ENCODE assay signal across 8 cellular contexts in the genomic region with DNA sequence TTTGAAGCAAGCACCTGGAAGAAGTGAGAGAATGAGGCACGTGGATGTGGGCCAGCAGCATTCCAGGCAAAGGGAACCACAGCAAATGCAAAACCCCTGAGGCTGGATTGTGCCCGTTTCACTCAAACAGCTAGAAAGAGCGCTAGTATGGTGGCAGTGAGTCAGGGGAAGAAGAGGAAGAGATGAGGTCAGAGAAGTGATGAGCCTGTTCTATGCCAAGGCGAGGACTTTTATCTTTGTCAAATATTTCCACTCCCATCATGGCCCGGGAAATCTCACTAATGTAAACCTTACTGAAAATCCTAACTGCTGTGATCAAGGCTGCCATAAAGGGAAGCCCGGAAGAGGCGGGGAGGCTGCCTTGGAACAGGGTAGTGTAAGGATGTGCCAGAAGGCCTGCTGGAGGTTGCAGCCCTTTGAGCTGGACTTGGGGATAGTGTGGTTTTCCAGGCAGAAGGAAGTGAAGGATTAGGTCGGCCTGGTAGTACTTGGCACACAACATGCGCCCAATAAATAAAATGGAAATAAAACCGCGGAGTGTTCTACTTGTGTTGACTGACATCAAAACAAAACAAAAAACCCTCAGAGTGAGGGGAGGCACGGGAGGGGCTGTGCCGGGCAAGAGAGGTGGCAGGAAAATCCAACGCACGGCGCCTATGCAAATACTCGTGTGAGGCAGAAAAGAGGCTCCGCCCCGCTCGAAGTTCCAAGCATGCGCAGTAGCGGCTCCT. TPM values are rescaled to one million over a fixed set of nuclear protein-coding genes. Genes with fewer than 3 reads are reported as not detected.
DNase-seq lines count a peak whose midpoint lies in the region; ATAC-seq, FAIRE-seq and TF ChIP-seq lines count a peak whose summit lies in the region.

No MANE protein-coding gene starts in this region.

- H3K4me2 ChIP-seq in keratinocyte (ENCODE audit: control insufficient read depth, extremely low read depth, insufficient read depth, low read depth, low read length) = peak overlapping the region; percentile 93

- H3K79me2 ChIP-seq in keratinocyte (ENCODE audit: control insufficient read depth, insufficient read depth, low read length) = peaks cover 37% of the 10 kb centered on the region

- peaks cover 27% of the 10 kb centered on the region for H4K20me1 ChIP-seq in keratinocyte (ENCODE audit: control insufficient read depth, extremely low read depth, insufficient read depth, low read length)

- H2AFZ ChIP-seq in keratinocyte (ENCODE audit: control insufficient read depth, low read length) = no peak overlapping the region

- H3K27me3 ChIP-seq in keratinocyte (ENCODE audit: control insufficient read depth, extremely low read depth, insufficient read depth, low read length) = no peaks in the 10 kb centered on the region

- peak overlapping the region; percentile 81 for H3K9ac ChIP-seq in keratinocyte (ENCODE audit: control insufficient read depth, extremely low read depth, insufficient read depth, low read length)

- peak overlapping the region; percentile 95 for H3K27ac ChIP-seq in keratinocyte (ENCODE audit: control insufficient read depth, insufficient read depth, low read length)

- dilution Hi-C loops in keratinocyte (cut with MboI; ENCODE audit: extremely low pct_ligation_motif_present, low sequenced_read_pairs) = no loop called here

- in situ Hi-C loops in T47D (cut with HindIII; ENCODE audit: low pct_unique_long_range_greater_than_20kb, low sequenced_read_pairs) = no loop called here

- H3K9me3 ChIP-seq in keratinocyte (ENCODE audit: control insufficient read depth, low read depth, low read length) = no peaks in the 10 kb centered on the region

- H3K4me1 ChIP-seq in keratinocyte (ENCODE audit: control insufficient read depth, extremely low read depth, insufficient read depth, low read length) = peaks cover 34% of the 10 kb centered on the region

- peaks cover 32 to 41% of the 10 kb centered on the region in 2 experiments for H3K36me3 ChIP-seq in keratinocyte (ENCODE audit: control insufficient read depth in 2 of 2, extremely low read depth in 1 of 2, insufficient read depth in 2 of 2, low read length in 2 of 2)

- no peaks in the 10 kb centered on the region for H3K9me1 ChIP-seq in keratinocyte (ENCODE audit: control insufficient read depth, extremely low read depth, insufficient read depth, low read length)

- peak overlapping the region in 2 of 3 experiments; percentile 47 for H3K4me3 ChIP-seq in keratinocyte (ENCODE audit: control insufficient read depth in 2 of 3, extremely low read depth in 1 of 3, insufficient read depth in 2 of 3, low read depth in 1 of 3, low read length in 3 of 3)

- peak; percentile 15 to 30 for ATAC-seq in activated CD4-positive, CD25-positive, alpha-beta regulatory T cell treated with anti-CD3 and anti-CD28 coated beads, Interleukin-2, amount 50 U/mL, for 24 hours
- peak; percentile 32 for ATAC-seq in stimulated activated naive CD8-positive, alpha-beta T cell treated with anti-CD3 and anti-CD28 coated beads, Interleukin-15, Interleukin-2, amounts not matched to agents 100 U/mL and 50 U/mL, for 24 hours
- no peak for ATAC-seq in GM21381 (IDR thresholded peaks at IDR 0.05; ENCODE audit: unreplicated experiment)

- DNase-seq in activated CD4-positive, CD25-positive, alpha-beta regulatory T cell (lab: John Stamatoyannopoulos, UW) = no peak
- DNase-seq in RCC 7860 (ENCODE audit: low spot score) (peak; percentile 48), T47D (ENCODE audit: low read depth in 1 of 2, low spot score in 1 of 2) (peak; percentile 17 to 87), keratinocyte (ENCODE audit: low read depth, low spot score) (peak; percentile 82), mucosa of gallbladder (ENCODE audit: low spot score) (no peak)
- peak; percentile 17 for DNase-seq in stimulated activated naive CD8-positive, alpha-beta T cell treated with anti-CD3 and anti-CD28 coated beads, Interleukin-15, Interleukin-2, amounts not matched to agents 100 U/mL and 50 U/mL, for 24 hours

- no peak for TF ChIP-seq CTCF in keratinocyte (optimal IDR thresholded peaks at IDR 0.05 in 1 of 3, IDR thresholded peaks at IDR 0.05 in 1 of 3, conservative IDR thresholded peaks at IDR 0.05 in 1 of 3; ENCODE audit: extremely low read depth in 1 of 3, insufficient read depth in 2 of 3, low read length in 3 of 3)

- FAIRE-seq in RCC 7860 (lab: Jason Lieb, UNC) (peak; percentile 21), keratinocyte (lab: Jason Lieb, UNC) (peak; percentile 90)

RNA-seq across cellular contexts. Expression of a gene that starts 1.2 kb away (rescaled TPM):
- 79.3 to 134 TPM (median 89.5 TPM) in 3 replicates for polyA plus RNA-seq in keratinocyte
- polyA plus RNA-seq in keratinocyte (2011; ENCODE audit: low read depth) = 30.6 TPM
- 84.7 and 114 TPM in 2 replicates for polyA plus RNA-seq in keratinocyte (2011; cell fraction: cytosol; rRNA removed)
- polyA plus RNA-seq in keratinocyte (2011; cell fraction: nucleus; rRNA removed) = 143 and 164 TPM in 2 replicates
- polyA plus RNA-seq in keratinocyte (2012; ENCODE audit: low replicate concordance) = 72.5 and 114 TPM in 2 replicates
- 149 to 317 TPM (median 178 TPM) in 3 replicates for polyA minus RNA-seq in keratinocyte
- polyA minus RNA-seq in keratinocyte (2011; cell fraction: cytosol; rRNA and poly(A)+ RNA removed) = 175 TPM
- 54.2 and 64.8 TPM in 2 replicates for polyA minus RNA-seq in keratinocyte (2011; cell fraction: nucleus; rRNA and poly(A)+ RNA removed)
- 80.9 TPM for total RNA-seq in mucosa of gallbladder

RNA-seq across cellular contexts. Expression of a gene that starts 15.5 kb away (rescaled TPM):
- polyA plus RNA-seq in keratinocyte = 4.2 to 12.0 TPM (median 6.3 TPM) in 3 replicates
- polyA plus RNA-seq in keratinocyte (2011; ENCODE audit: low read depth) = 10.1 TPM
- 3.6 and 4.8 TPM in 2 replicates for polyA plus RNA-seq in keratinocyte (2011; cell fraction: cytosol; rRNA removed)
- 15.2 and 20.6 TPM in 2 replicates for polyA plus RNA-seq in keratinocyte (2011; cell fraction: nucleus; rRNA removed)
- 6.5 and 15.1 TPM in 2 replicates for polyA plus RNA-seq in keratinocyte (2012; ENCODE audit: low replicate concordance)
- polyA minus RNA-seq in keratinocyte = 22.8 to 51.1 TPM (median 23.1 TPM) in 3 replicates
- 13.4 TPM for polyA minus RNA-seq in keratinocyte (2011; cell fraction: cytosol; rRNA and poly(A)+ RNA removed)
- 21.0 and 23.0 TPM in 2 replicates for polyA minus RNA-seq in keratinocyte (2011; cell fraction: nucleus; rRNA and poly(A)+ RNA removed)
- total RNA-seq in mucosa of gallbladder = 59.0 TPM

RNA-seq across cellular contexts. Expression of a gene that starts 23.7 kb away (rescaled TPM):
- 236 to 317 TPM (median 309 TPM) in 3 replicates for polyA plus RNA-seq in keratinocyte
- 56.8 TPM for polyA plus RNA-seq in keratinocyte (2011; ENCODE audit: low read depth)
- polyA plus RNA-seq in keratinocyte (2011; cell fraction: cytosol; rRNA removed) = 220 and 262 TPM in 2 replicates
- polyA plus RNA-seq in keratinocyte (2011; cell fraction: nucleus; rRNA removed) = 485 and 608 TPM in 2 replicates
- 213 and 310 TPM in 2 replicates for polyA plus RNA-seq in keratinocyte (2012; ENCODE audit: low replicate concordance)
- 450 to 793 TPM (median 620 TPM) in 3 replicates for polyA minus RNA-seq in keratinocyte
- 317 TPM for polyA minus RNA-seq in keratinocyte (2011; cell fraction: cytosol; rRNA and poly(A)+ RNA removed)
- 310 and 377 TPM in 2 replicates for polyA minus RNA-seq in keratinocyte (2011; cell fraction: nucleus; rRNA and poly(A)+ RNA removed)
- total RNA-seq in mucosa of gallbladder = 252 TPM

Comparison
In these comparisons a context has a peak if more than half of its experiments do, and no peak if none do; other contexts are left out.
1. DNase-seq: peak in RCC 7860 (single experiment), T47D (2 of 2), keratinocyte (single experiment) and stimulated activated naive CD8-positive, alpha-beta T cell treated with anti-CD3 and anti-CD28 coated beads, Interleukin-15, Interleukin-2, amounts not matched to agents 100 U/mL and 50 U/mL, for 24 hours (single experiment); none in activated CD4-positive, CD25-positive, alpha-beta regulatory T cell (0 of 4) and mucosa of gallbladder (single experiment).